In genomic region chr6:110101885-110102284, GRCh38 we compare ENCODE assay signal across 12 cellular contexts.
DNase-seq lines count a peak whose midpoint lies in the region; ATAC-seq and TF ChIP-seq lines count a peak whose summit lies in the region.
"Had no signal": no experiment of that assay in that cellular context is flagged by ENCODE, and none has a peak within 500 bp of the region (broad histone marks: within the 10 kb centered on the region; RNA-seq: fewer than 3 reads in every experiment).

No MANE protein-coding gene starts in this region.

- H3K4me1 ChIP-seq in DND-41 (ENCODE audit: insufficient read depth, low read length) (no peaks in the 10 kb centered on the region), lower lobe of right lung (peaks cover 11% of the 10 kb centered on the region)
- H3K4me1 ChIP-seq: colonic mucosa, parathyroid adenoma had no signal

- no peak overlapping the region for H3K27ac ChIP-seq in DND-41 (ENCODE audit: low read length)
- no peak overlapping the region for H3K27ac ChIP-seq in lower lobe of right lung
- no peak overlapping the region for H3K27ac ChIP-seq in dorsolateral prefrontal cortex
- H3K27ac ChIP-seq: colonic mucosa, parathyroid adenoma had no signal

- H3K27ac Mint-ChIP-seq in WTC11, result no peak overlapping the region

- no peak overlapping the region for H3K9ac ChIP-seq in DND-41 (ENCODE audit: low read depth, low read length)
- H3K9ac ChIP-seq: parathyroid adenoma had no signal

- H3K27me3 ChIP-seq in DND-41 (ENCODE audit: insufficient read depth, low read length, poor library complexity), result no peaks in the 10 kb centered on the region
- H3K27me3 ChIP-seq in lower lobe of right lung (ENCODE audit: low read depth), result no peaks in the 10 kb centered on the region
- no peaks in the 10 kb centered on the region for H3K27me3 ChIP-seq in dorsolateral prefrontal cortex
- H3K27me3 ChIP-seq: colonic mucosa had no signal

- no peaks in the 10 kb centered on the region for H3K9me3 Mint-ChIP-seq in WTC11

- TF ChIP-seq CTCF in DND-41 (IDR thresholded peaks at IDR 0.05; ENCODE audit: borderline replicate concordance, extremely low read depth, low read length, poor library complexity, severe bottlenecking) (no peak), WTC11 (IDR thresholded peaks at IDR 0.05) (no peak), lower lobe of right lung (IDR thresholded peaks at IDR 0.05) (no peak), dorsolateral prefrontal cortex (IDR thresholded peaks at IDR 0.05 in 54 of 56, conservative IDR thresholded peaks at IDR 0.05 in 2 of 56; ENCODE audit: low read depth in 1 of 56, partially characterized antibody in 56 of 56) (no peak)

- no peaks in the 10 kb centered on the region for H3K27me3 Mint-ChIP-seq in WTC11 (ENCODE audit: low read depth)

- H3K36me3 Mint-ChIP-seq in WTC11, result peaks cover 16% of the 10 kb centered on the region

- peak; percentile 24; the same call in 1 of the 3 replicates for ATAC-seq in DND-41 (ENCODE audit: insufficient read depth, low read depth)
- peak; percentile 72 for ATAC-seq in HG03103 (IDR thresholded peaks at IDR 0.05; ENCODE audit: low read depth, unreplicated experiment)
- ATAC-seq in WTC11, result peak; percentile 90
- no peak for ATAC-seq in Right ventricle myocardium superior (ENCODE audit: poor library complexity)
- ATAC-seq in lower lobe of right lung, result no peak

- no peak overlapping the region for H3K4me3 Mint-ChIP-seq in WTC11

- H4K20me1 ChIP-seq in DND-41 (ENCODE audit: insufficient read depth, low read length), result no peaks in the 10 kb centered on the region

- intact Hi-C loops in Right ventricle myocardium superior (cut with DNase I), result no loop called here
- intact Hi-C loops in lower lobe of right lung (cut with DNase I), result no loop called here
- intact Hi-C loops in dorsolateral prefrontal cortex (cut with DNase I), result no loop called here

- CTCF ChIA-PET in WTC11 (lab: Charles Lee), result interaction anchor here (0.9 to 1.2 kb wide), 2 partner anchors 76 to 240 kb away, joined by 3 to 4 read pairs; no protein-coding TSS in a partner anchor

- H3K9me3 ChIP-seq in DND-41 (ENCODE audit: insufficient read depth, low read length, severe bottlenecking) (no peaks in the 10 kb centered on the region), lower lobe of right lung (no peaks in the 10 kb centered on the region)
- H3K9me3 ChIP-seq: colonic mucosa had no signal

- H3K4me3 ChIP-seq in DND-41 (ENCODE audit: low read depth in 1 of 2, low read length in 2 of 2), result no peak overlapping the region
- no peak overlapping the region for H3K4me3 ChIP-seq in lower lobe of right lung
- no peak overlapping the region for H3K4me3 ChIP-seq in dorsolateral prefrontal cortex
- H3K4me3 ChIP-seq: colonic mucosa had no signal

- POLR2A ChIA-PET in WTC11 (lab: Charles Lee), result no interaction called here

- H3K36me3 ChIP-seq in DND-41 (ENCODE audit: insufficient read depth, low read length), result peaks cover 30% of the 10 kb centered on the region
- H3K36me3 ChIP-seq in lower lobe of right lung, result no peaks in the 10 kb centered on the region
- H3K36me3 ChIP-seq: colonic mucosa had no signal

- H3K79me2 ChIP-seq in DND-41 (ENCODE audit: insufficient read depth, low read length), result no peaks in the 10 kb centered on the region
- H3K79me2 ChIP-seq: parathyroid adenoma had no signal

- H2AFZ ChIP-seq in DND-41 (ENCODE audit: low read depth, low read length), result no peak overlapping the region
- H2AFZ ChIP-seq: parathyroid adenoma had no signal

- no peak for DNase-seq in DND-41
- peak; percentile 13 for DNase-seq in GM19238 (ENCODE audit: insufficient read length, low spot score)
- peak; percentile 14 for DNase-seq in WTC11 (ENCODE audit: low spot score)
- no peak for DNase-seq in Right ventricle myocardium superior
- DNase-seq in lower lobe of right lung, result no peak
- DNase-seq in dorsolateral prefrontal cortex, result no peak
- no peak for DNase-seq in NCI-H2029 treated with DMSO at 0.1 percent for 48 hours (lab: John Stamatoyannopoulos, UW)
- DNase-seq: activated T-cell treated with anti-CD3 and anti-CD28 coated beads, Interleukin-2, amount 50 U/mL, for 1 hour; colonic mucosa; NCI-H82 had no signal

- H3K4me1 Mint-ChIP-seq in WTC11, result peaks cover 26% of the 10 kb centered on the region

- no peak overlapping the region for H3K4me2 ChIP-seq in DND-41 (ENCODE audit: insufficient read depth, low read length)

TF ChIP-seq in WTC11, 78 proteins besides CTCF, POLR2A, EP300 and RAD21:
- TF ChIP-seq PRDM15 (CRISPR knock-in tag; IDR thresholded peaks at IDR 0.05) (peak; percentile 52; the same call in 1 of the 2 replicates), SOX15 (CRISPR knock-in tag; IDR thresholded peaks at IDR 0.05) (no peak)

Comparison
In these comparisons a context has a peak if more than half of its experiments do, and no peak if none do; other contexts are left out.
1. ATAC-seq: peak in DND-41 (single experiment), HG03103 (single experiment) and WTC11 (single experiment); none in Right ventricle myocardium superior (single experiment) and lower lobe of right lung (0 of 2).
2. DNase-seq: peak in GM19238 (single experiment) and WTC11 (single experiment); none in DND-41 (single experiment), Right ventricle myocardium superior (single experiment), lower lobe of right lung (single experiment), dorsolateral prefrontal cortex (0 of 10) and NCI-H2029 treated with DMSO at 0.1 percent for 48 hours (single experiment).